In the genomic region with DNA sequence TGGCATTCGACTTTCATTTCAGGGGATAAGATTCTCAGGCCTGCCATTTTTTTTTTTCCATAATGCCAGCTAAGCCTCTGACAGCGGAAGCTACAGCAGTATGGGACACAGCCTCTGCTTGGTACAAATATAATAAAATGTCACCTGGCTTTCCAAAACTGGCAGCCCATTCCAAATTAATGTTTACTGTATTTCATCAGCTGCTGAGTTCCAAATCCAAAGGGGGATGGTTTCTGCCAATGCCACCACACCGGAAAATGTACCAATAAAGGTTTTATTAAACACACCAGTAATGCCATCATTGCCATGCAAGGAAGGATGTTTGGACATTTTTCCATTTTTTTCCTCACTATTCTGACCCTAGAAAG, we compare ENCODE assay signal across 3 cellular contexts.
TF ChIP-seq lines count a peak whose summit lies in the region.

No MANE protein-coding gene starts in this region.

TF ChIP-seq in liver, 16 proteins besides CTCF, POLR2A, EP300 and RAD21 (continued from another document):
- TF ChIP-seq, protein P1, sequence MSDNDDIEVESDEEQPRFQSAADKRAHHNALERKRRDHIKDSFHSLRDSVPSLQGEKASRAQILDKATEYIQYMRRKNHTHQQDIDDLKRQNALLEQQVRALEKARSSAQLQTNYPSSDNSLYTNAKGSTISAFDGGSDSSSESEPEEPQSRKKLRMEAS (IDR thresholded peaks at IDR 0.05): no peak
- TF ChIP-seq YY1 (IDR thresholded peaks at IDR 0.05) (peak; percentile 10), EGR1 (IDR thresholded peaks at IDR 0.05; ENCODE audit: low read depth in 2 of 2) (no peak)

TF ChIP-seq in HepG2, 621 proteins besides CTCF, POLR2A, EP300 and RAD21:
- TF ChIP-seq, protein P2, sequence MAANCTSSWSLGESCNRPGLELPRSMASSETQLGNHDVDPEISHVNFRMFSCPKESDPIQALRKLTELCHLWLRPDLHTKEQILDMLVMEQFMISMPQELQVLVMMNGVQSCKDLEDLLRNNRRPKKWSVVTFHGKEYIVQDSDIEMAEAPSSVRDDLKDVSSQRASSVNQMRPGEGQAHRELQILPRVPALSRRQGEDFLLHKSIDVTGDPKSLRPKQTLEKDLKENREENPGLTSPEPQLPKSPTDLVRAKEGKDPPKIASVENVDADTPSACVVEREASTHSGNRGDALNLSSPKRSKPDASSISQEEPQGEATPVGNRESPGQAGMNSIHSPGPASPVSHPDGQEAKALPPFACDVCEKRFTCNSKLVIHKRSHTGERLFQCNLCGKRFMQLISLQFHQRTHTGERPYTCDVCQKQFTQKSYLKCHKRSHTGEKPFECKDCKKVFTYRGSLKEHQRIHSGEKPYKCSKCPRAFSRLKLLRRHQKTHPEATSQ (CRISPR knock-in tag; IDR thresholded peaks at IDR 0.05; ENCODE audit: borderline replicate concordance): no peak
- TF ChIP-seq HIVEP1 (CRISPR knock-in tag; IDR thresholded peaks at IDR 0.05) (no peak), ZNF136 (CRISPR knock-in tag; IDR thresholded peaks at IDR 0.05; ENCODE audit: low read depth) (no peak), SIX1 (CRISPR knock-in tag; IDR thresholded peaks at IDR 0.05; ENCODE audit: borderline replicate concordance) (no peak), NCOA2 (CRISPR knock-in tag; IDR thresholded peaks at IDR 0.05) (no peak), HOXA9 (CRISPR knock-in tag; IDR thresholded peaks at IDR 0.05; ENCODE audit: borderline replicate concordance) (no peak), ELF3 (CRISPR knock-in tag; IDR thresholded peaks at IDR 0.05) (no peak)
- TF ChIP-seq, protein P3, sequence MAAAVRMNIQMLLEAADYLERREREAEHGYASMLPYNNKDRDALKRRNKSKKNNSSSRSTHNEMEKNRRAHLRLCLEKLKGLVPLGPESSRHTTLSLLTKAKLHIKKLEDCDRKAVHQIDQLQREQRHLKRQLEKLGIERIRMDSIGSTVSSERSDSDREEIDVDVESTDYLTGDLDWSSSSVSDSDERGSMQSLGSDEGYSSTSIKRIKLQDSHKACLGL (CRISPR knock-in tag; IDR thresholded peaks at IDR 0.05): no peak
- TF ChIP-seq, protein P4, sequence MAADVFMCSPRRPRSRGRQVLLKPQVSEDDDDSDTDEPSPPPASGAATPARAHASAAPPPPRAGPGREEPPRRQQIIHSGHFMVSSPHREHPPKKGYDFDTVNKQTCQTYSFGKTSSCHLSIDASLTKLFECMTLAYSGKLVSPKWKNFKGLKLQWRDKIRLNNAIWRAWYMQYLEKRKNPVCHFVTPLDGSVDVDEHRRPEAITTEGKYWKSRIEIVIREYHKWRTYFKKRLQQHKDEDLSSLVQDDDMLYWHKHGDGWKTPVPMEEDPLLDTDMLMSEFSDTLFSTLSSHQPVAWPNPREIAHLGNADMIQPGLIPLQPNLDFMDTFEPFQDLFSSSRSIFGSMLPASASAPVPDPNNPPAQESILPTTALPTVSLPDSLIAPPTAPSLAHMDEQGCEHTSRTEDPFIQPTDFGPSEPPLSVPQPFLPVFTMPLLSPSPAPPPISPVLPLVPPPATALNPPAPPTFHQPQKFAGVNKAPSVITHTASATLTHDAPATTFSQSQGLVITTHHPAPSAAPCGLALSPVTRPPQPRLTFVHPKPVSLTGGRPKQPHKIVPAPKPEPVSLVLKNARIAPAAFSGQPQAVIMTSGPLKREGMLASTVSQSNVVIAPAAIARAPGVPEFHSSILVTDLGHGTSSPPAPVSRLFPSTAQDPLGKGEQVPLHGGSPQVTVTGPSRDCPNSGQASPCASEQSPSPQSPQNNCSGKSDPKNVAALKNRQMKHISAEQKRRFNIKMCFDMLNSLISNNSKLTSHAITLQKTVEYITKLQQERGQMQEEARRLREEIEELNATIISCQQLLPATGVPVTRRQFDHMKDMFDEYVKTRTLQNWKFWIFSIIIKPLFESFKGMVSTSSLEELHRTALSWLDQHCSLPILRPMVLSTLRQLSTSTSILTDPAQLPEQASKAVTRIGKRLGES (CRISPR knock-in tag; IDR thresholded peaks at IDR 0.05; ENCODE audit: borderline replicate concordance): no peak
- TF ChIP-seq, protein P5, sequence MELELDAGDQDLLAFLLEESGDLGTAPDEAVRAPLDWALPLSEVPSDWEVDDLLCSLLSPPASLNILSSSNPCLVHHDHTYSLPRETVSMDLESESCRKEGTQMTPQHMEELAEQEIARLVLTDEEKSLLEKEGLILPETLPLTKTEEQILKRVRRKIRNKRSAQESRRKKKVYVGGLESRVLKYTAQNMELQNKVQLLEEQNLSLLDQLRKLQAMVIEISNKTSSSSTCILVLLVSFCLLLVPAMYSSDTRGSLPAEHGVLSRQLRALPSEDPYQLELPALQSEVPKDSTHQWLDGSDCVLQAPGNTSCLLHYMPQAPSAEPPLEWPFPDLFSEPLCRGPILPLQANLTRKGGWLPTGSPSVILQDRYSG (CRISPR knock-in tag; IDR thresholded peaks at IDR 0.05): no peak

TF ChIP-seq in neural cell, 6 proteins besides CTCF, POLR2A, EP300 and RAD21 (continued from another document):
- TF ChIP-seq, protein P6, sequence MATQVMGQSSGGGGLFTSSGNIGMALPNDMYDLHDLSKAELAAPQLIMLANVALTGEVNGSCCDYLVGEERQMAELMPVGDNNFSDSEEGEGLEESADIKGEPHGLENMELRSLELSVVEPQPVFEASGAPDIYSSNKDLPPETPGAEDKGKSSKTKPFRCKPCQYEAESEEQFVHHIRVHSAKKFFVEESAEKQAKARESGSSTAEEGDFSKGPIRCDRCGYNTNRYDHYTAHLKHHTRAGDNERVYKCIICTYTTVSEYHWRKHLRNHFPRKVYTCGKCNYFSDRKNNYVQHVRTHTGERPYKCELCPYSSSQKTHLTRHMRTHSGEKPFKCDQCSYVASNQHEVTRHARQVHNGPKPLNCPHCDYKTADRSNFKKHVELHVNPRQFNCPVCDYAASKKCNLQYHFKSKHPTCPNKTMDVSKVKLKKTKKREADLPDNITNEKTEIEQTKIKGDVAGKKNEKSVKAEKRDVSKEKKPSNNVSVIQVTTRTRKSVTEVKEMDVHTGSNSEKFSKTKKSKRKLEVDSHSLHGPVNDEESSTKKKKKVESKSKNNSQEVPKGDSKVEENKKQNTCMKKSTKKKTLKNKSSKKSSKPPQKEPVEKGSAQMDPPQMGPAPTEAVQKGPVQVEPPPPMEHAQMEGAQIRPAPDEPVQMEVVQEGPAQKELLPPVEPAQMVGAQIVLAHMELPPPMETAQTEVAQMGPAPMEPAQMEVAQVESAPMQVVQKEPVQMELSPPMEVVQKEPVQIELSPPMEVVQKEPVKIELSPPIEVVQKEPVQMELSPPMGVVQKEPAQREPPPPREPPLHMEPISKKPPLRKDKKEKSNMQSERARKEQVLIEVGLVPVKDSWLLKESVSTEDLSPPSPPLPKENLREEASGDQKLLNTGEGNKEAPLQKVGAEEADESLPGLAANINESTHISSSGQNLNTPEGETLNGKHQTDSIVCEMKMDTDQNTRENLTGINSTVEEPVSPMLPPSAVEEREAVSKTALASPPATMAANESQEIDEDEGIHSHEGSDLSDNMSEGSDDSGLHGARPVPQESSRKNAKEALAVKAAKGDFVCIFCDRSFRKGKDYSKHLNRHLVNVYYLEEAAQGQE (IDR thresholded peaks at IDR 0.05; ENCODE audit: borderline replicate concordance): no peak
